In genomic region chr4:104491396-104491821, GRCh38 we compare ENCODE assay signal across 8 cellular contexts. TPM values are rescaled to one million over a fixed set of nuclear protein-coding genes. Genes with fewer than 3 reads are reported as not detected.
DNase-seq lines count a peak whose midpoint lies in the region; ATAC-seq lines count a peak whose summit lies in the region.

No MANE protein-coding gene starts in this region.

- no peak overlapping the region for H3K27ac ChIP-seq in iPS-18a (ENCODE audit: low read length)

- ATAC-seq in GM18867 (IDR thresholded peaks at IDR 0.05; ENCODE audit: unreplicated experiment) (peak; percentile 28), HG03025 (IDR thresholded peaks at IDR 0.05; ENCODE audit: low FRiP score, unreplicated experiment) (peak; percentile 21)

- H3K9me3 ChIP-seq in iPS-18a (ENCODE audit: control insufficient read depth, low read depth, low read length), result no peaks in the 10 kb centered on the region
- no peaks in the 10 kb centered on the region for H3K9me3 ChIP-seq in skeletal muscle satellite cell (replicated peaks; ENCODE audit: low read length)

- no peaks in the 10 kb centered on the region for H3K36me3 ChIP-seq in iPS-18a (ENCODE audit: control insufficient read depth, low read depth, low read length)
- no peaks in the 10 kb centered on the region for H3K36me3 ChIP-seq in skeletal muscle satellite cell (ENCODE audit: insufficient read depth, low read length)

- DNase-seq in Ammon's horn (ENCODE audit: low spot score) (peak; percentile 68), RPMI7951 (ENCODE audit: low read depth) (peak; percentile 11), astrocyte of the hippocampus (ENCODE audit: low read depth, low spot score) (peak; percentile 71), NCI-H187 treated with DMSO at 0.1 percent for 48 hours (lab: John Stamatoyannopoulos, UW) (no peak)

- peak overlapping the region; percentile 68 for H3K4me3 ChIP-seq in iPS-18a (ENCODE audit: low read length)
- H3K4me3 ChIP-seq in skeletal muscle satellite cell (ENCODE audit: low read length), result peak overlapping the region; percentile 82

- H3K4me1 ChIP-seq in iPS-18a (ENCODE audit: control insufficient read depth, low read depth, low read length) (peaks cover 43% of the 10 kb centered on the region), skeletal muscle satellite cell (ENCODE audit: control insufficient read depth, insufficient read depth, low read length) (peaks cover 9% of the 10 kb centered on the region)

- H3K27me3 ChIP-seq in iPS-18a (ENCODE audit: control insufficient read depth, insufficient read depth, low read length) (peaks cover 19% of the 10 kb centered on the region), skeletal muscle satellite cell (ENCODE audit: control insufficient read depth, insufficient read depth, low read length) (no peaks in the 10 kb centered on the region)

- peak overlapping the region; percentile 97 for H3K4me2 ChIP-seq in skeletal muscle satellite cell (ENCODE audit: low read length)

- H3K9ac ChIP-seq in iPS-18a (ENCODE audit: low read length) (peak overlapping the region; percentile 70), skeletal muscle satellite cell (ENCODE audit: low read depth, low read length) (peak overlapping the region; percentile 38)

RNA-seq across cellular contexts. Expression of gene CXXC4, which starts 3.3 kb away (rescaled TPM):
- not detected in 2 replicates for total RNA-seq in RPMI7951 (2014; rRNA removed; shearing (Covaris generic))
- total RNA-seq in skeletal muscle satellite cell (2012; rRNA removed), result 0.22 TPM in 1 of 2 replicates, not detected in the other
